In genomic region chr3:11719406-11720219, GRCh38 we compare ENCODE assay signal across 8 cellular contexts.
A peak's percentile ranks its signal among the peaks of the same experiment; 100 is the strongest.
DNase-seq lines count a peak whose midpoint lies in the region; ATAC-seq, FAIRE-seq and TF ChIP-seq lines count a peak whose summit lies in the region.

No MANE protein-coding gene starts in this region.

- peak overlapping the region; percentile 92 to 96 (median 93) for H3K4me3 ChIP-seq in endothelial cell of umbilical vein (replicated peaks in 1 of 3; ENCODE audit: insufficient read depth in 1 of 3, low read depth in 1 of 3, low read length in 3 of 3)

- H3K27ac ChIP-seq in endothelial cell of umbilical vein (ENCODE audit: insufficient read depth, low read depth, low read length), result peak overlapping the region; percentile 76

- no peak for TF ChIP-seq CTCF in endothelial cell of umbilical vein (IDR thresholded peaks at IDR 0.05; ENCODE audit: extremely low read depth in 1 of 2, insufficient read depth in 1 of 2, low read depth in 1 of 2, low read length in 2 of 2)

- peak overlapping the region; percentile 95 for H2AFZ ChIP-seq in endothelial cell of umbilical vein (ENCODE audit: low read depth, low read length)

- CTCF ChIA-PET in endothelial cell of umbilical vein (lab: Charles Lee), result no interaction called here

- H3K9ac ChIP-seq in endothelial cell of umbilical vein (replicated peaks; ENCODE audit: extremely low read depth, insufficient read depth, low read length), result peak overlapping the region; percentile 76

- peak overlapping the region; percentile 97 for H3K4me2 ChIP-seq in endothelial cell of umbilical vein (ENCODE audit: insufficient read depth, low read length)

- dilution Hi-C loops in endothelial cell of umbilical vein (cut with MboI; ENCODE audit: extremely low pct_ligation_motif_present, low sequenced_read_pairs), result no loop called here

- POLR2A ChIA-PET in endothelial cell of umbilical vein (lab: Charles Lee), result no interaction called here

- H3K4me1 ChIP-seq in endothelial cell of umbilical vein (ENCODE audit: control insufficient read depth, extremely low read depth, insufficient read depth, low read length), result peaks cover 21% of the 10 kb centered on the region

- no peak for TF ChIP-seq POLR2A in endothelial cell of umbilical vein (IDR thresholded peaks at IDR 0.05; ENCODE audit: low read depth, low read length)

- intact Hi-C loops in endothelial cell of umbilical vein (cut with micrococcal nuclease), result loop anchor here (1.0 to 5.0 kb wide), 8 partner anchors 14 to 340 kb away; partner anchors contain the start of gene TAMM41

- H3K27me3 ChIP-seq in endothelial cell of umbilical vein (ENCODE audit: control insufficient read depth in 2 of 2, insufficient read depth in 2 of 2, low read length in 2 of 2), result peaks cover under 1 to 9% of the 10 kb centered on the region in 2 experiments

- H4K20me1 ChIP-seq in endothelial cell of umbilical vein (replicated peaks; ENCODE audit: control insufficient read depth, extremely low read depth, insufficient read depth, low read length), result no peaks in the 10 kb centered on the region

- FAIRE-seq in endothelial cell of umbilical vein (lab: Jason Lieb, UNC), result peak; percentile 75

- H3K79me2 ChIP-seq in endothelial cell of umbilical vein (ENCODE audit: control insufficient read depth, insufficient read depth, low read length), result peaks cover 10% of the 10 kb centered on the region

- no peaks in the 10 kb centered on the region for H3K9me3 ChIP-seq in endothelial cell of umbilical vein (replicated peaks; ENCODE audit: control insufficient read depth, insufficient read depth, low read length)

- H3K9me1 ChIP-seq in endothelial cell of umbilical vein (replicated peaks; ENCODE audit: control insufficient read depth, extremely low read depth, insufficient read depth, low read length), result no peaks in the 10 kb centered on the region

- DNase-seq in ACHN (peak; percentile 77), NCI-H510A treated with DMSO at 0.1 percent for 48 hours (lab: John Stamatoyannopoulos, UW) (peak; percentile 65), activated T-cell treated with anti-CD3 and anti-CD28 coated beads for 24 hours (ENCODE audit: low read depth) (peak; percentile 56), endothelial cell of umbilical vein (ENCODE audit: low read depth, low spot score) (peak; percentile 66), midbrain (lab: John Stamatoyannopoulos, UW) (peak; percentile 67)
- DNase-seq in stimulated activated CD8-positive, alpha-beta memory T cell treated with anti-CD3 and anti-CD28 coated beads, Interleukin-2, amount 100 ng/mL, for 1 hour (ENCODE audit: low read depth in 2 of 2), result peak; percentile 50 to 55

- BruUV-seq in endothelial cell of umbilical vein (replicated peaks; lab: Mats Ljungman, UMichigan), result no TSS peak

- ATAC-seq in GM18861 (IDR thresholded peaks at IDR 0.05; ENCODE audit: unreplicated experiment) (peak; percentile 48), HG03103 (IDR thresholded peaks at IDR 0.05; ENCODE audit: low read depth, unreplicated experiment) (peak; percentile 58)

- H3K36me3 ChIP-seq in endothelial cell of umbilical vein (ENCODE audit: control insufficient read depth in 2 of 2, extremely low read depth in 1 of 2, insufficient read depth in 2 of 2, low read length in 2 of 2), result no peaks in the 10 kb centered on the region

- in situ Hi-C loops in ACHN (cut with HindIII; ENCODE audit: low pct_ligation_motif_present, low pct_unique_long_range_greater_than_20kb, low sequenced_read_pairs), result no loop called here

TF ChIP-seq in endothelial cell of umbilical vein, 7 proteins besides CTCF, POLR2A, EP300 and RAD21:
- no peak for TF ChIP-seq MYC (IDR thresholded peaks at IDR 0.05; ENCODE audit: low read depth, low read length)
- TF ChIP-seq POLR2AphosphoS5 (IDR thresholded peaks at IDR 0.05; ENCODE audit: insufficient read depth, low read depth, low read length), result no peak
- no peak for TF ChIP-seq JUN (IDR thresholded peaks at IDR 0.05; ENCODE audit: borderline replicate concordance, insufficient read depth, insufficient read length, low read depth)
- TF ChIP-seq EZH2 (IDR thresholded peaks at IDR 0.05; ENCODE audit: borderline replicate concordance, low read depth, low read length, severe bottlenecking), result no peak
- no peak for TF ChIP-seq GATA2 (IDR thresholded peaks at IDR 0.05; ENCODE audit: insufficient read depth, insufficient read length, low read depth, low read length)
- TF ChIP-seq FOS (IDR thresholded peaks at IDR 0.05; ENCODE audit: borderline replicate concordance, insufficient read depth, low read length), result no peak
- TF ChIP-seq MAX (IDR thresholded peaks at IDR 0.05; ENCODE audit: insufficient read depth, insufficient read length), result no peak

Comparison
In these comparisons a context has a peak if more than half of its experiments do, and no peak if none do; other contexts are left out.
1. Peak in every context shown above with its lines: DNase-seq, ATAC-seq, H3K4me3 ChIP-seq and H3K27ac ChIP-seq.